In genomic region chr12:84767079-84767478, GRCh38 we compare ENCODE assay signal across 19 cellular contexts.
DNase-seq lines count a peak whose midpoint lies in the region; ATAC-seq and TF ChIP-seq lines count a peak whose summit lies in the region.
"Had no signal": no experiment of that assay in that cellular context is flagged by ENCODE, and none has a peak within 500 bp of the region (broad histone marks: within the 10 kb centered on the region; RNA-seq: fewer than 3 reads in every experiment).

No MANE protein-coding gene starts in this region.

- no peaks in the 10 kb centered on the region for H4K20me1 ChIP-seq in osteoblast (ENCODE audit: insufficient read depth, low read length)
- H4K20me1 ChIP-seq: BLaER1 had no signal

- TF ChIP-seq CTCF in osteoblast (IDR thresholded peaks at IDR 0.05; ENCODE audit: extremely low read depth, low read depth, low read length) (no peak), left ventricle myocardium inferior (IDR thresholded peaks at IDR 0.05; ENCODE audit: borderline replicate concordance) (no peak)

- H3K27me3 ChIP-seq in osteoblast (ENCODE audit: insufficient read depth, low read length) (no peaks in the 10 kb centered on the region), left ventricle myocardium inferior (ENCODE audit: low read depth) (no peaks in the 10 kb centered on the region)
- H3K27me3 ChIP-seq: BLaER1 had no signal

- no peaks in the 10 kb centered on the region for H3K79me2 ChIP-seq in osteoblast (ENCODE audit: insufficient read depth, low read length)

- DNase-seq in COLO829 (ENCODE audit: low spot score): peak; percentile 1
- DNase-seq in SK-N-DZ (ENCODE audit: low spot score): peak; percentile 47
- peak; percentile 49 for DNase-seq in amniotic epithelial cell (ENCODE audit: low read depth)
- peak; percentile 36 for DNase-seq in osteoblast (ENCODE audit: insufficient read length, low spot score, missing footprints)
- DNase-seq in mesenteric fat pad (ENCODE audit: low spot score): no peak
- DNase-seq in left ventricle myocardium inferior: no peak
- DNase-seq: 8988T; CD4-positive, CD25-positive, alpha-beta regulatory T cell; GOT3; HCEC 1CT; MM.1S; NCI-H2029; NCI-H526 treated with DMSO at 0.1 percent for 48 hours; SIG-M5 had no signal

- ATAC-seq in GM21390 (IDR thresholded peaks at IDR 0.05; ENCODE audit: unreplicated experiment) (no peak), GM21529 (IDR thresholded peaks at IDR 0.05; ENCODE audit: unreplicated experiment) (no peak)
- ATAC-seq: Panc1 had no signal

- H3K9me3 ChIP-seq in osteoblast (ENCODE audit: low read depth, low read length) (no peaks in the 10 kb centered on the region), left ventricle myocardium inferior (replicated peaks) (no peaks in the 10 kb centered on the region)
- H3K9me3 ChIP-seq: BLaER1 had no signal

- H3K4me1 ChIP-seq in osteoblast (ENCODE audit: insufficient read depth, low read length): no peaks in the 10 kb centered on the region
- H3K4me1 ChIP-seq in left ventricle myocardium inferior: no peaks in the 10 kb centered on the region
- H3K4me1 ChIP-seq: BLaER1 had no signal

- H3K4me2 ChIP-seq in osteoblast (ENCODE audit: insufficient read depth, low read length): no peak overlapping the region
- H3K4me2 ChIP-seq: BLaER1, KMS-11 had no signal

- intact Hi-C loops in left ventricle myocardium inferior (cut with micrococcal nuclease): no loop called here

- no peak overlapping the region for H2AFZ ChIP-seq in osteoblast (ENCODE audit: low read length)

- H3K36me3 ChIP-seq in osteoblast (ENCODE audit: insufficient read depth, low read length) (no peaks in the 10 kb centered on the region), left ventricle myocardium inferior (no peaks in the 10 kb centered on the region)
- H3K36me3 ChIP-seq: BLaER1 had no signal

- no peak overlapping the region for H3K27ac ChIP-seq in osteoblast (ENCODE audit: low read depth, low read length)
- no peak overlapping the region for H3K27ac ChIP-seq in left ventricle myocardium inferior (replicated peaks)
- H3K27ac ChIP-seq: BLaER1, KMS-11 had no signal

- H3K4me3 ChIP-seq in osteoblast (ENCODE audit: insufficient read depth, low read length) (no peak overlapping the region), left ventricle myocardium inferior (no peak overlapping the region)
- H3K4me3 ChIP-seq: BLaER1 had no signal

Comparison
In these comparisons a context has a peak if more than half of its experiments do, and no peak if none do; other contexts are left out.
1. DNase-seq: peak in COLO829 (single experiment), SK-N-DZ (single experiment), amniotic epithelial cell (single experiment) and osteoblast (single experiment); none in mesenteric fat pad (single experiment) and left ventricle myocardium inferior (single experiment).